13 cellular contexts compared by ENCODE assay signal in the genomic region with DNA sequence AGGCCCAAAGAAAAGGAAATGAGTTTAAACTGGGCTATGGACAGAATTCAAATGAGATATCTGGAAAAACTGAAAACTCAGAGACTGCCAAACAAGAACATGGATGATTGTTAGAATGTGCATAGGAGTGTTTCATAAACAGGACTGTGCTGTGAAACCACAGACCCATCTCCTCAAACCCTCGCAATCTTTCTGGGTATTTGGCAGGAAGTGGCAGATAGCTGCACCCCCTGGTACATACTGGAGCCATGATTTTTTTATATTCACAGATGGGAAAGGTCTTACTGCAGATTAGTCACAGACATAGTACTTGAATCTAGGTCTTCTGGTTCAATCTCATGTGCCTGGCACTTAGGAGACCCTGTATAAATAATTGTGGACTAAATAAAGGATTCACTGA.
DNase-seq lines count a peak whose midpoint lies in the region; ATAC-seq lines count a peak whose summit lies in the region.
"Had no signal": no experiment of that assay in that cellular context is flagged by ENCODE, and none has a peak within 500 bp of the region (broad histone marks: within the 10 kb centered on the region; RNA-seq: fewer than 3 reads in every experiment).

No MANE protein-coding gene starts in this region.

- ATAC-seq in GM18868 (IDR thresholded peaks at IDR 0.05; ENCODE audit: unreplicated experiment) (no peak), GM18858 (IDR thresholded peaks at IDR 0.05; ENCODE audit: unreplicated experiment) (no peak), GM19351 (IDR thresholded peaks at IDR 0.05; ENCODE audit: unreplicated experiment) (no peak)

- peaks cover 49% of the 10 kb centered on the region for H3K36me3 Mint-ChIP-seq in activated CD4-positive, alpha-beta T cell treated with anti-CD3 and anti-CD28 coated beads, Interleukin-2, amount 10 ng/mL, durations not matched to agents 7 days and 5 days (ENCODE audit: low read depth)

- H3K27me3 Mint-ChIP-seq in activated CD4-positive, alpha-beta T cell treated with anti-CD3 and anti-CD28 coated beads, Interleukin-2, amount 10 ng/mL, durations not matched to agents 7 days and 5 days: no peaks in the 10 kb centered on the region

- peak; percentile 85 to 92 for DNase-seq in AML-193 (lab: John Stamatoyannopoulos, UW)
- DNase-seq in KBM-7: peak; percentile 61
- DNase-seq in activated CD4-positive, alpha-beta T cell treated with anti-CD3 and anti-CD28 coated beads, Interleukin-2, amount 10 ng/mL, durations not matched to agents 7 days and 5 days: peak; percentile 72
- peak; percentile 29 for DNase-seq in iris pigment epithelial cell (ENCODE audit: low read depth)
- DNase-seq in NCI-H1048 (lab: John Stamatoyannopoulos, UW): no peak
- DNase-seq: DMS 273 treated with DMSO at 0.1 percent for 48 hours, GM23248, left cardiac atrium, NCI-H446, SW 1271 had no signal

- H3K9me3 Mint-ChIP-seq in activated CD4-positive, alpha-beta T cell treated with anti-CD3 and anti-CD28 coated beads, Interleukin-2, amount 10 ng/mL, durations not matched to agents 7 days and 5 days: peaks cover 8% of the 10 kb centered on the region

- CTCF ChIA-PET in activated CD4-positive, alpha-beta T cell treated with anti-CD3 and anti-CD28 coated beads, Interleukin-2, amount 10 ng/mL, durations not matched to agents 7 days and 5 days (lab: Charles Lee): interaction anchor here (1.1 to 4.0 kb wide), 5 partner anchors 15 to 357 kb away, joined by 3 to 22 read pairs (median 4); no protein-coding TSS in a partner anchor

- POLR2A ChIA-PET in activated CD4-positive, alpha-beta T cell treated with anti-CD3 and anti-CD28 coated beads, Interleukin-2, amount 10 ng/mL, durations not matched to agents 7 days and 5 days (lab: Charles Lee): no interaction called here

- peaks cover 80% of the 10 kb centered on the region for H3K4me1 Mint-ChIP-seq in activated CD4-positive, alpha-beta T cell treated with anti-CD3 and anti-CD28 coated beads, Interleukin-2, amount 10 ng/mL, durations not matched to agents 7 days and 5 days

- peak overlapping the region; percentile 35 for H3K4me3 Mint-ChIP-seq in activated CD4-positive, alpha-beta T cell treated with anti-CD3 and anti-CD28 coated beads, Interleukin-2, amount 10 ng/mL, durations not matched to agents 7 days and 5 days

- peak overlapping the region; percentile 99 for H3K27ac Mint-ChIP-seq in activated CD4-positive, alpha-beta T cell treated with anti-CD3 and anti-CD28 coated beads, Interleukin-2, amount 10 ng/mL, durations not matched to agents 7 days and 5 days

- in situ Hi-C loops in KBM-7 (cut with MboI; ENCODE audit: low pct_unique_long_range_greater_than_20kb, low sequenced_read_pairs): no loop called here
